In the genomic region with DNA sequence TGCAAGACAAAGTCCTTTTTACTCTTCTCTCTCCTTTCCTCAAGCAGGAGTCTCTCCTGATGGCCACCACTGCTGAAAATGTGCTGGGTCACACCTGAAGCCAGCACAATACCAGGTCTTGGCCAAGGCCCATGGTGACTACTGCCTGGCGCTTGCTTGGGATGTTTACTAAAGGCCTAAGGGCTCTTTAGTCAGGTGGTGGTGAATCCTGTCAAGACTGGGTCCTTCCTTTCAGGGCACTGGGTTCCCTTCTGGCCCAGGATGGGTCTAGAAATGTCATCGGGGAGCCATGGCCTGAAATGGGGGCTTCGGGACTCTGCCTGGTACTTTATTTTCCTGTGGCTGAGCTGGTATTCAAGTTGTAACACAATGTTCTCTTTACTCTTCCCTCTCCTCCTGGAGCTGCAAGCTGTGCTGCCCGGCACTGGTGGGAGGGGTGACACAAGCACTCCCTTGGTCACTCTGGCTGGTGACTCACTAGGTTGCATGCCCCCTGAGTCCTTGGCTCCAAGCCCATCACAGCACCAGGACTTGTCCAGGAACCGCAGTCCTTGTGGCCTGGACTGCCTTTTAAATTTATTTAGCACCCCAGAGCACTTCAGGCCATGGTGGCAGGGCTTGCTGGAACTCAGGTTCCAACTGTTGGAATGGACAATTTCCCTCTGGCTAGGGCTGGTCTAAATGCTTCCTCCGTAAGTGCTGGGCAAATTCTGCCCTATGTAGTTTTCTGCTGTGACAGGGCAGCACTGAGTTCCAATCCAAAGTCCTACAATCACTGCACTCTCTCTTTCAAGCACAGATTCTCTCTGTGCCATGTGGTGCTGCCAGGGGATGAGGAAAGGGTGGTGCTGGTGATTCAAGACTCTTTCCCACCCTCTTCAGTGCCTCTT, we compare ENCODE assay signal across 13 cellular contexts. TPM values are rescaled to one million over a fixed set of nuclear protein-coding genes. Genes with fewer than 3 reads are reported as not detected.
DNase-seq lines count a peak whose midpoint lies in the region; ATAC-seq and TF ChIP-seq lines count a peak whose summit lies in the region.
"Had no signal": no experiment of that assay in that cellular context is flagged by ENCODE, and none has a peak within 500 bp of the region (broad histone marks: within the 10 kb centered on the region; RNA-seq: fewer than 3 reads in every experiment).

No MANE protein-coding gene starts in this region.

- no peak for ATAC-seq in HG02870 (IDR thresholded peaks at IDR 0.05; ENCODE audit: unreplicated experiment)

- no peak overlapping the region for H3K4me3 ChIP-seq in tibial artery
- H3K4me3 ChIP-seq: vagina had no signal

- H3K4me1 Mint-ChIP-seq in mesothelial cell of epicardium: no peaks in the 10 kb centered on the region

- no peaks in the 10 kb centered on the region for H3K36me3 ChIP-seq in tibial artery
- H3K36me3 ChIP-seq: vagina had no signal

- H3K4me1 ChIP-seq in tibial artery: peaks cover 0 to 19% (median 0%) of the 10 kb centered on the region in 4 donors
- H3K4me1 ChIP-seq: vagina had no signal

- intact Hi-C loops in tibial artery (cut with DNase I; ENCODE audit: low total_unique reads): no loop called here

- no peaks in the 10 kb centered on the region for H3K9me3 ChIP-seq in tibial artery
- H3K9me3 ChIP-seq: vagina had no signal

- H3K27ac Mint-ChIP-seq in mesothelial cell of epicardium: no peak overlapping the region

- H3K4me3 Mint-ChIP-seq in mesothelial cell of epicardium: no peak overlapping the region

- peak; percentile 45 for DNase-seq in HS-27A (ENCODE audit: low read depth)
- peak; percentile 79 for DNase-seq in astrocyte of the hippocampus (ENCODE audit: low read depth, low spot score)
- DNase-seq in iris pigment epithelial cell (ENCODE audit: low read depth): peak; percentile 67
- peak; percentile 44 to 90 for DNase-seq in tibial artery
- no peak for DNase-seq in mesothelial cell of epicardium (ENCODE audit: low spot score in 2 of 2, unreplicated experiment in 2 of 2)
- DNase-seq in activated naive CD4-positive, alpha-beta T cell treated with anti-CD3 and anti-CD28 coated beads, Interleukin-2, amount 50 U/mL, for 16 hours: no peak
- DNase-seq: activated gamma-delta T cell treated with Interleukin-2 at 50 U/mL for 16 hours, GOT3, NCI-H446 treated with DMSO at 0.1 percent for 48 hours, SIG-M5 had no signal

- H3K27ac ChIP-seq in tibial artery: peak overlapping the region; percentile 73 to 81
- H3K27ac ChIP-seq: vagina had no signal

- H3K36me3 Mint-ChIP-seq in mesothelial cell of epicardium: no peaks in the 10 kb centered on the region

- TF ChIP-seq CTCF in tibial artery (IDR thresholded peaks at IDR 0.05) (no peak), mesothelial cell of epicardium (IDR thresholded peaks at IDR 0.05; ENCODE audit: unreplicated experiment) (no peak)

- H3K27me3 Mint-ChIP-seq in mesothelial cell of epicardium (ENCODE audit: low read depth): no peaks in the 10 kb centered on the region

- H3K27me3 ChIP-seq in tibial artery: no peaks in the 10 kb centered on the region
- H3K27me3 ChIP-seq: vagina had no signal

- H3K9me3 Mint-ChIP-seq in mesothelial cell of epicardium: peaks cover 29% of the 10 kb centered on the region

RNA-seq across cellular contexts. Expression of gene ARL13A, which starts 11.3 kb away (rescaled TPM):
- total RNA-seq in mesothelial cell of epicardium: not detected in 3 replicates
- total RNA-seq: skeletal muscle tissue, vagina had no signal

RNA-seq across cellular contexts. Expression of gene XKRX, which starts 52.1 kb away (rescaled TPM):
- 0.90 to 1.0 TPM (median 0.96 TPM) in 3 replicates for total RNA-seq in mesothelial cell of epicardium

Comparison
In these comparisons a context has a peak if more than half of its experiments do, and no peak if none do; other contexts are left out.
1. DNase-seq: peak in HS-27A (single experiment), astrocyte of the hippocampus (single experiment), iris pigment epithelial cell (single experiment) and tibial artery (2 of 2); none in mesothelial cell of epicardium (0 of 2) and activated naive CD4-positive, alpha-beta T cell treated with anti-CD3 and anti-CD28 coated beads, Interleukin-2, amount 50 U/mL, for 16 hours (single experiment).